In the genomic region with DNA sequence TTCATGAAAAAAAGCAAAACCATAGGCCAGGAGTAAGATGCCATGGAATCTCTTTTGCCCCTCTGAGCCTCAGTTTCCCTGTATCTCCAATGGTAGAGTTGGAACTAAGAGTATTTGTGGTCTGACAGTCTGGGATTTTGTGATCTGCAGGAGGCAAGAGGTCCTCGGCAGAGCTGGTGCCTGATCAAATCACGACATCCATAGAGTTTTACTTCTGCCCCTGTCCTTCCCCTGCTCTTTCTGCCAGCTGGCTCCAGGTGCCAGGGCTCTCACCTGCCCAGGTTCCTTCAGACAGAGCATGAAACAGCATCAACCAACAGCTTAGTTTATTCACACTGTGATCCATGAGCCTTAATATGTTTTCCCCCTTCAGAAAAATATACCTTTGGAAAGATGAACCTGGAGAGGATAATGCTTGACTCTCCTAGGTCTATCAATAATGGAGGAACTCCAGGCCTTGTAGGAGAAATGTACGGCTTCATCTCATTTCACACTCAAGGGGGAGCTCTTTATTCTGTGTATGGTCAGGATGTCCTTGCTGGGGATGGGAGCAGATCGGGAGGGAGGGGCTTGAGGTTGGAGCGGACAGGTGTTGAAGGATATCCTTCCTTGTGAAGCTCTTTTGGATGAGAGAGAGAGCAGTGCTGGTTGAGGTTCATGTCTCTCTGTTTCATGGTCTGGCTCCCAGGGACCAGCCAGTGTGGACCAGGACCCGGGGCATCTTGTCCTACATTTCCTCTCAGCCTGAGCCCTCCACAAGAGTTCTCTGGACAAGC, we compare ENCODE assay signal across 11 cellular contexts.
DNase-seq lines count a peak whose midpoint lies in the region; ATAC-seq, FAIRE-seq and TF ChIP-seq lines count a peak whose summit lies in the region.
"Had no signal": no experiment of that assay in that cellular context is flagged by ENCODE, and none has a peak within 500 bp of the region (broad histone marks: within the 10 kb centered on the region; RNA-seq: fewer than 3 reads in every experiment).

No MANE protein-coding gene starts in this region.

- CTCF ChIA-PET in HepG2 (lab: Yijun Ruan, JAX; ENCODE audit: low intra/inter-chr PET ratio, low total read pairs) = no interaction called here

- TF ChIP-seq EP300 in HepG2 (IDR thresholded peaks at IDR 0.05; ENCODE audit: low read depth in 2 of 2, low read length in 2 of 2) = no peak
- no peak for TF ChIP-seq EP300 in HepG2 (CRISPR knock-in tag; IDR thresholded peaks at IDR 0.05; ENCODE audit: borderline replicate concordance)
- TF ChIP-seq EP300 in tibial nerve (IDR thresholded peaks at IDR 0.05) = no peak

- H3K27ac ChIP-seq in HepG2 (ENCODE audit: extremely low read length, insufficient read depth, low read length) (no peak overlapping the region), right lobe of liver (no peak overlapping the region), tibial nerve (no peak overlapping the region)
- H3K27ac ChIP-seq: coronary artery, parathyroid adenoma had no signal

- H3K79me2 ChIP-seq in HepG2 (ENCODE audit: insufficient read depth, low read length) = no peaks in the 10 kb centered on the region
- H3K79me2 ChIP-seq: parathyroid adenoma had no signal

- 12% methylated on average over 6 of the region's 6 CpGs for WGBS in HepG2 (ENCODE audit: low lambda C conversion rate)
- 58% methylated on average over 5 of the region's 6 CpGs for WGBS in right lobe of liver (ENCODE audit: insufficient coverage, low coverage, low lambda C conversion rate, missing lambda C conversion rate)
- 72 to 73% methylated on average over 6 of the region's 6 CpGs for WGBS in tibial nerve, 2 donors

- peak overlapping the region; percentile 46 for H3K27ac Mint-ChIP-seq in stimulated activated memory B cell treated with anti-CD40 and anti-IgM and Interleukin-4, amounts not matched to agents 10 μg/mL and 1 μg/mL and 100 μg/mL, for 72 hours

- H4K20me1 ChIP-seq in HepG2 (ENCODE audit: insufficient read depth, low read length) = peaks cover 2% of the 10 kb centered on the region; the same call in 1 of the 2 replicates

- H3K4me3 Mint-ChIP-seq in stimulated activated memory B cell treated with anti-CD40 and anti-IgM and Interleukin-4, amounts not matched to agents 10 μg/mL and 1 μg/mL and 100 μg/mL, for 72 hours = no peak overlapping the region

- H3K27me3 Mint-ChIP-seq in stimulated activated memory B cell treated with anti-CD40 and anti-IgM and Interleukin-4, amounts not matched to agents 10 μg/mL and 1 μg/mL and 100 μg/mL, for 72 hours = no peaks in the 10 kb centered on the region

- H3K4me1 ChIP-seq in HepG2 (ENCODE audit: insufficient read depth, low read length) (no peaks in the 10 kb centered on the region), right lobe of liver (no peaks in the 10 kb centered on the region), tibial nerve (peaks cover 0 to 34% (median 19%) of the 10 kb centered on the region in 4 donors)
- H3K4me1 ChIP-seq: parathyroid adenoma had no signal

- H2AFZ ChIP-seq in HepG2 (ENCODE audit: low read length) = no peak overlapping the region
- H2AFZ ChIP-seq: parathyroid adenoma had no signal

- POLR2A ChIA-PET in HepG2 (lab: Yijun Ruan, JAX) = no interaction called here

- H3K9me3 Mint-ChIP-seq in stimulated activated memory B cell treated with anti-CD40 and anti-IgM and Interleukin-4, amounts not matched to agents 10 μg/mL and 1 μg/mL and 100 μg/mL, for 72 hours = no peaks in the 10 kb centered on the region

- DNase-seq in HepG2 (ENCODE audit: low spot score) (peak; percentile 8), right lobe of liver (no peak), NCI-H2196 (lab: John Stamatoyannopoulos, UW; ENCODE audit: unreplicated experiment) (peak; percentile 21), astrocyte of the cerebellum (ENCODE audit: low read depth) (no peak), 8988T (no peak), posterior cingulate gyrus (no peak), tibial nerve (ENCODE audit: low spot score in 2 of 2) (no peak)
- DNase-seq: NK-92 treated with Interleukin-12 subunit alpha and Interleukin-12 subunit beta, amount 100 ng/mL, for 24 hours had no signal

- TF ChIP-seq POLR2A in HepG2 (IDR thresholded peaks at IDR 0.05; ENCODE audit: insufficient read depth in 1 of 2, low read depth in 2 of 2, low read length in 2 of 2) = no peak
- TF ChIP-seq POLR2A in right lobe of liver (IDR thresholded peaks at IDR 0.05) = no peak
- no peak for TF ChIP-seq POLR2A in tibial nerve (IDR thresholded peaks at IDR 0.05)

- no peak overlapping the region for H3K4me3 ChIP-seq in HepG2 (replicated peaks in 1 of 3; ENCODE audit: insufficient read depth in 1 of 3, low read depth in 2 of 3, low read length in 3 of 3)
- H3K4me3 ChIP-seq in right lobe of liver = no peak overlapping the region
- no peak overlapping the region for H3K4me3 ChIP-seq in astrocyte of the cerebellum (ENCODE audit: low read depth, low read length)
- H3K4me3 ChIP-seq in tibial nerve = no peak overlapping the region
- H3K4me3 ChIP-seq: coronary artery had no signal

- TF ChIP-seq RAD21 in HepG2 (CRISPR knock-in tag; IDR thresholded peaks at IDR 0.05) = no peak

- no peaks in the 10 kb centered on the region for H3K9me3 ChIP-seq in HepG2 (ENCODE audit: low read length)
- no peaks in the 10 kb centered on the region for H3K9me3 ChIP-seq in right lobe of liver
- H3K9me3 ChIP-seq in tibial nerve = peaks cover 0 to 8% (median 0%) of the 10 kb centered on the region in 4 donors

- FAIRE-seq in HepG2 (lab: Jason Lieb, UNC) = no peak

- no peaks in the 10 kb centered on the region for H3K36me3 ChIP-seq in HepG2 (replicated peaks in 1 of 2; ENCODE audit: control insufficient read depth in 1 of 2, insufficient read depth in 2 of 2, low read length in 2 of 2)
- H3K36me3 ChIP-seq in right lobe of liver = no peaks in the 10 kb centered on the region
- H3K36me3 ChIP-seq in tibial nerve = no peaks in the 10 kb centered on the region

- H3K4me1 Mint-ChIP-seq in stimulated activated memory B cell treated with anti-CD40 and anti-IgM and Interleukin-4, amounts not matched to agents 10 μg/mL and 1 μg/mL and 100 μg/mL, for 72 hours = peaks cover 56% of the 10 kb centered on the region

- intact Hi-C loops in HepG2 (cut with micrococcal nuclease; ENCODE audit: unreplicated experiment) = no loop called here
- intact Hi-C loops in right lobe of liver (cut with DNase I) = no loop called here
- intact Hi-C loops in posterior cingulate gyrus (cut with DNase I) = no loop called here

- H3K9ac ChIP-seq in HepG2 (ENCODE audit: insufficient read depth, low read depth, low read length) = no peak overlapping the region
- H3K9ac ChIP-seq: parathyroid adenoma had no signal

- H3K27me3 ChIP-seq in HepG2 (ENCODE audit: control insufficient read depth in 1 of 2, insufficient read depth in 2 of 2, low read length in 2 of 2) (no peaks in the 10 kb centered on the region; a peak in 1 of 5 replicates), right lobe of liver (no peaks in the 10 kb centered on the region), tibial nerve (no peaks in the 10 kb centered on the region)

- H3K4me2 ChIP-seq in HepG2 (ENCODE audit: low read depth, low read length) = no peak overlapping the region

- no peaks in the 10 kb centered on the region for H3K36me3 Mint-ChIP-seq in stimulated activated memory B cell treated with anti-CD40 and anti-IgM and Interleukin-4, amounts not matched to agents 10 μg/mL and 1 μg/mL and 100 μg/mL, for 72 hours

- no peak; the same call in 1 of the 3 replicates for ATAC-seq in HepG2
- no peak for ATAC-seq in right lobe of liver
- ATAC-seq in stimulated activated memory B cell treated with anti-CD40 and anti-IgM and Interleukin-4, amounts not matched to agents 10 μg/mL and 1 μg/mL and 100 μg/mL, for 72 hours = no peak

- peak; percentile 50 for TF ChIP-seq CTCF in HepG2 (CRISPR knock-in tag; IDR thresholded peaks at IDR 0.05)
- TF ChIP-seq CTCF in right lobe of liver (IDR thresholded peaks at IDR 0.05) = peak in 2 of 4 donors; percentile 7 to 20
- peak; percentile 36 for TF ChIP-seq CTCF in astrocyte of the cerebellum (IDR thresholded peaks at IDR 0.05; ENCODE audit: low read depth, low read length, missing control alignments)
- no peak for TF ChIP-seq CTCF in tibial nerve (IDR thresholded peaks at IDR 0.05)

- in situ Hi-C loops in HepG2 (cut with HindIII; ENCODE audit: extremely low pct_ligation_motif_present, low pct_unique_long_range_greater_than_20kb) = no loop called here
- in situ Hi-C loops in astrocyte of the cerebellum (cut with HindIII; ENCODE audit: low sequenced_read_pairs) = no loop called here

- BruUV-seq in HepG2 (replicated peaks; lab: Mats Ljungman, UMichigan) = no TSS peak

TF ChIP-seq in HepG2, 621 proteins besides CTCF, POLR2A, EP300 and RAD21:
- TF ChIP-seq, protein P1, sequence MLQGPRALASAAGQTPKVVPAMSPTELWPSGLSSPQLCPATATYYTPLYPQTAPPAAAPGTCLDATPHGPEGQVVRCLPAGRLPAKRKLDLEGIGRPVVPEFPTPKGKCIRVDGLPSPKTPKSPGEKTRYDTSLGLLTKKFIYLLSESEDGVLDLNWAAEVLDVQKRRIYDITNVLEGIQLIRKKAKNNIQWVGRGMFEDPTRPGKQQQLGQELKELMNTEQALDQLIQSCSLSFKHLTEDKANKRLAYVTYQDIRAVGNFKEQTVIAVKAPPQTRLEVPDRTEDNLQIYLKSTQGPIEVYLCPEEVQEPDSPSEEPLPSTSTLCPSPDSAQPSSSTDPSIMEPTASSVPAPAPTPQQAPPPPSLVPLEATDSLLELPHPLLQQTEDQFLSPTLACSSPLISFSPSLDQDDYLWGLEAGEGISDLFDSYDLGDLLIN (CRISPR knock-in tag; IDR thresholded peaks at IDR 0.05; ENCODE audit: borderline replicate concordance) = no peak
- TF ChIP-seq NFYB (CRISPR knock-in tag; IDR thresholded peaks at IDR 0.05) (no peak), STAG1 (CRISPR knock-in tag; IDR thresholded peaks at IDR 0.05) (peak; percentile 49; the same call in 1 of the 2 replicates)

Comparison
In these comparisons a context has a peak if more than half of its experiments do, and no peak if none do; other contexts are left out.
1. DNase-seq: peak in HepG2 (single experiment) and NCI-H2196 (single experiment); none in right lobe of liver (0 of 3), astrocyte of the cerebellum (single experiment), 8988T (single experiment), posterior cingulate gyrus (0 of 10) and tibial nerve (0 of 2).
2. CTCF ChIP-seq: peak in HepG2 (single experiment) and astrocyte of the cerebellum (single experiment); none in tibial nerve (0 of 5).